In the genomic region with DNA sequence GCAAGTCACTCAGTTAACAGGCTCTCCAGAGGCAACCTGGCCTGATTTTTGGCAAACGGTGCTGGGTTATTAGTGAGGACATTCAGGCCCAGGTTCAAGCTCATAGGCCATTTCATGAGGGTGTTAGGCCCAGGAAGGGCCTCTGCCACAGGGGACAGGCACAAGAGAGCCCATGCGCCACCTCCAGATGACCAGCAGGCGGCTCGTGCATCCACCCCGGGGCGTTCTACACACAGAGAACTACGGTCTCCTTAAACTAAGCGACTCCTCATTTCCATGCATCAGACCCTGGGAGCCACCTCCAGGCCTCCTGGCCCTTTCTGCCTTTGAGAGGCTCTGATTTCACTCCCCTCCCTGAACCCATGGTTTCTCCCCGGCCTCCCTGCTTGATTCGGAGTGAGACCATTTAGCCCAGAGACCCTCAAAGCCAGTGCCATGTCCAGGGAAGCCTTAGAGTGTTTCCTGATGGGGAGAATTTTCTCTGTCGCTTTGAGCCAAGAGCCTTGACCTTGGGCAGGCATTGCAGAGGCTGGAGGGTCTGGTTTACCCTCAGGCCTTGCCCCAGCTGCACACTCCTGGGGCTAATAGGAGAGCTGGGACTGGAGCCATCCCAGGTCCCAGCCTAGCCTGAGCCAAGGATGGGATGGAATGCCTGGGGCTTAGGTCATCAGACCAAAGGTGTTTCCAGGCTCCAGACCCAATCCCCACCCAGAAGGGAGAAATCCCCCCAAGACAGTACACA, we compare ENCODE assay signal across 10 cellular contexts.
DNase-seq lines count a peak whose midpoint lies in the region; ATAC-seq and TF ChIP-seq lines count a peak whose summit lies in the region.
"Had no signal": no experiment of that assay in that cellular context is flagged by ENCODE, and none has a peak within 500 bp of the region (broad histone marks: within the 10 kb centered on the region; RNA-seq: fewer than 3 reads in every experiment).

No MANE protein-coding gene starts in this region.

- DNase-seq in GM23338 (ENCODE audit: low spot score) (peak; percentile 87), SKM-1 treated with dmso at 0.1 percent for 144 hours (lab: John Stamatoyannopoulos, UW; ENCODE audit: unreplicated experiment) (peak; percentile 16), left lobe of liver (ENCODE audit: low spot score) (no peak)
- DNase-seq in activated naive CD4-positive, alpha-beta T cell treated with anti-CD3 and anti-CD28 coated beads, Interleukin-2, amount 50 U/mL, for 16 hours = no peak
- no peak for DNase-seq in activated T-cell treated with anti-CD3 and anti-CD28 coated beads, Interleukin-2, amount 50 U/mL, for 4 hours
- DNase-seq: activated CD4-positive, alpha-beta T cell treated with anti-CD3 and anti-CD28 coated beads, Interleukin-2, amount 10 ng/mL, durations not matched to agents 7 days and 5 days; stimulated activated CD4-positive, alpha-beta T cell treated with anti-CD3 and anti-CD28 coated beads, Interleukin-4, amount 100 ng/mL, for 1 hour had no signal

- no peak overlapping the region for H3K27ac Mint-ChIP-seq in GM23338
- H3K27ac Mint-ChIP-seq: activated CD4-positive, alpha-beta T cell treated with anti-CD3 and anti-CD28 coated beads, Interleukin-2, amount 10 ng/mL, durations not matched to agents 7 days and 5 days had no signal

- peak; percentile 99 for ATAC-seq in GM23338
- peak; percentile 36 for ATAC-seq in left lobe of liver
- ATAC-seq in GM19023 (IDR thresholded peaks at IDR 0.05; ENCODE audit: unreplicated experiment) = no peak
- no peak for ATAC-seq in HG03469 (IDR thresholded peaks at IDR 0.05; ENCODE audit: unreplicated experiment)
- ATAC-seq in activated T-cell treated with anti-CD3 and anti-CD28 coated beads, Interleukin-2, amount 50 U/mL, for 4 hours = no peak

- no peaks in the 10 kb centered on the region for H3K9me3 Mint-ChIP-seq in GM23338
- H3K9me3 Mint-ChIP-seq in activated T-cell treated with anti-CD3 and anti-CD28 coated beads, Interleukin-2, amount 50 U/mL, for 4 hours = no peaks in the 10 kb centered on the region
- H3K9me3 Mint-ChIP-seq: activated CD4-positive, alpha-beta T cell treated with anti-CD3 and anti-CD28 coated beads, Interleukin-2, amount 10 ng/mL, durations not matched to agents 7 days and 5 days had no signal

- no peaks in the 10 kb centered on the region for H3K4me1 ChIP-seq in GM23338 (ENCODE audit: insufficient read depth)

- H3K36me3 Mint-ChIP-seq in GM23338 (ENCODE audit: low read depth) = no peaks in the 10 kb centered on the region
- H3K36me3 Mint-ChIP-seq in activated T-cell treated with anti-CD3 and anti-CD28 coated beads, Interleukin-2, amount 50 U/mL, for 4 hours (ENCODE audit: insufficient read depth) = no peaks in the 10 kb centered on the region

- H3K4me3 ChIP-seq in GM23338 = no peak overlapping the region

- H3K27me3 Mint-ChIP-seq in GM23338 (ENCODE audit: insufficient read depth, low read depth, poor library complexity) = no peaks in the 10 kb centered on the region
- peaks cover 2% of the 10 kb centered on the region for H3K27me3 Mint-ChIP-seq in activated T-cell treated with anti-CD3 and anti-CD28 coated beads, Interleukin-2, amount 50 U/mL, for 4 hours (ENCODE audit: low read depth)

- no peaks in the 10 kb centered on the region for H4K20me1 ChIP-seq in GM23338 (replicated peaks; ENCODE audit: insufficient read depth)

- H3F3A ChIP-seq in GM23338 (replicated peaks; ENCODE audit: low read depth) = no peaks in the 10 kb centered on the region

- H3K9me2 ChIP-seq in GM23338 (ENCODE audit: insufficient read depth) = no peaks in the 10 kb centered on the region

- no peaks in the 10 kb centered on the region for H3K79me2 ChIP-seq in GM23338 (replicated peaks; ENCODE audit: insufficient read depth)

- H3K27ac ChIP-seq in C4-2B (no peak overlapping the region), GM23338 (ENCODE audit: low read depth) (no peak overlapping the region)

- no peak overlapping the region for H3K4me2 ChIP-seq in GM23338

- H2AFZ ChIP-seq in GM23338 = peak overlapping the region; percentile 90; the same call in 1 of the 2 replicates

- no peaks in the 10 kb centered on the region for H3K4me1 Mint-ChIP-seq in GM23338
- no peaks in the 10 kb centered on the region for H3K4me1 Mint-ChIP-seq in activated T-cell treated with anti-CD3 and anti-CD28 coated beads, Interleukin-2, amount 50 U/mL, for 4 hours (ENCODE audit: low read depth)
- H3K4me1 Mint-ChIP-seq: activated CD4-positive, alpha-beta T cell treated with anti-CD3 and anti-CD28 coated beads, Interleukin-2, amount 10 ng/mL, durations not matched to agents 7 days and 5 days had no signal

- no peaks in the 10 kb centered on the region for H3K27me3 ChIP-seq in GM23338 (ENCODE audit: insufficient read depth)

- H3K36me3 ChIP-seq in GM23338 (ENCODE audit: insufficient read depth) = no peaks in the 10 kb centered on the region

- TF ChIP-seq CTCF in C4-2B (conservative IDR thresholded peaks at IDR 0.05) (peak; percentile 50), GM23338 (conservative IDR thresholded peaks at IDR 0.05; ENCODE audit: low read depth in 2 of 2) (peak; percentile 71 to 80)

- H3K4me3 Mint-ChIP-seq in GM23338 = no peak overlapping the region
- no peak overlapping the region for H3K4me3 Mint-ChIP-seq in activated T-cell treated with anti-CD3 and anti-CD28 coated beads, Interleukin-2, amount 50 U/mL, for 4 hours
- H3K4me3 Mint-ChIP-seq: activated CD4-positive, alpha-beta T cell treated with anti-CD3 and anti-CD28 coated beads, Interleukin-2, amount 10 ng/mL, durations not matched to agents 7 days and 5 days had no signal

TF ChIP-seq in GM23338, 12 proteins besides CTCF, POLR2A, EP300 and RAD21 (continues in another document):
- TF ChIP-seq ZNF114 (CRISPR knock-in tag; IDR thresholded peaks at IDR 0.05) (no peak), JUNB (IDR thresholded peaks at IDR 0.05; ENCODE audit: unreplicated experiment) (no peak), EZH2phosphoT487 (IDR thresholded peaks at IDR 0.05; ENCODE audit: unreplicated experiment) (no peak)
- TF ChIP-seq, protein P1, sequence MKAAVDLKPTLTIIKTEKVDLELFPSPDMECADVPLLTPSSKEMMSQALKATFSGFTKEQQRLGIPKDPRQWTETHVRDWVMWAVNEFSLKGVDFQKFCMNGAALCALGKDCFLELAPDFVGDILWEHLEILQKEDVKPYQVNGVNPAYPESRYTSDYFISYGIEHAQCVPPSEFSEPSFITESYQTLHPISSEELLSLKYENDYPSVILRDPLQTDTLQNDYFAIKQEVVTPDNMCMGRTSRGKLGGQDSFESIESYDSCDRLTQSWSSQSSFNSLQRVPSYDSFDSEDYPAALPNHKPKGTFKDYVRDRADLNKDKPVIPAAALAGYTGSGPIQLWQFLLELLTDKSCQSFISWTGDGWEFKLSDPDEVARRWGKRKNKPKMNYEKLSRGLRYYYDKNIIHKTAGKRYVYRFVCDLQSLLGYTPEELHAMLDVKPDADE (IDR thresholded peaks at IDR 0.05) = no peak

Comparison
In these comparisons a context has a peak if more than half of its experiments do, and no peak if none do; other contexts are left out.
1. ATAC-seq: peak in GM23338 (single experiment) and left lobe of liver (single experiment); none in GM19023 (single experiment), HG03469 (single experiment) and activated T-cell treated with anti-CD3 and anti-CD28 coated beads, Interleukin-2, amount 50 U/mL, for 4 hours (0 of 2).
2. DNase-seq: peak in GM23338 (single experiment) and SKM-1 treated with dmso at 0.1 percent for 144 hours (single experiment); none in left lobe of liver (single experiment), activated naive CD4-positive, alpha-beta T cell treated with anti-CD3 and anti-CD28 coated beads, Interleukin-2, amount 50 U/mL, for 16 hours (single experiment) and activated T-cell treated with anti-CD3 and anti-CD28 coated beads, Interleukin-2, amount 50 U/mL, for 4 hours (single experiment).